ENCODE assay signal across 11 cellular contexts in the genomic region with DNA sequence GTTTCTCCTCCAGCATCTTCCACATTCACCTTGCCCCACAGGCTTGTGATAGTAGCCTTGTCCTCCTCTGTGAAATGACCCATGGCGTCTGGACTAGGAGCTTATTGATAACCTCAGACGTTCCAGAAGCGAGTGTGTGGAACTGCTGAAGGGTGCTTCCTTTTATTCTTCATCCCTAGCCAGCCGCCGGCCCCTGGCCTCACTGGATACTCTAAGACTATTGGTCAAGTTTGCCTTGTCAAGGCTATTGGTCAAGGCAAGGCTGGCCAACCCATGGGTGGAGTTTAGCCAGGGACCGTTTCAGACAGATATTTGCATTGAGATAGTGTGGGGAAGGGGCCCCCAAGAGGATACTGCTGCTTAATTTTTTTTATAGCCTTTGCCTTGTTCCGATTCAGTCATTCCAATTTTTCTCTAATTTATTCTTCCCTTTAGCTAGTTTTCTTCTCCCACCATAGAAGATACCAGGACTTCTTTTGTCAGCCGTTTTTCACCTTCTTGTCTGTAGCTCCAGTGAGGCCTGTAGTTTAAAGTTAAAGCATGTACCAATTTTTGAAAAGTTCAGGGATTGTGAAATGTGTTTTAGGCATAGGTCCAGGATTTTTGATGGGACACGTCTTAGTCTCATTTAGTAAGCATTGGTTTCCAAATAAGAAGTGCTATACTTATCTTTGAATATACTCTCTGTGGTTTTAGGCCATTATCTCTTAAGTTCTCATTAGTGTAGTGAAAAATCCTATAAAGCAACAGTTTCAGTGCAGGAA. TPM values are rescaled to one million over a fixed set of nuclear protein-coding genes. Genes with fewer than 3 reads are reported as not detected.
"Had no signal": no experiment of that assay in that cellular context is flagged by ENCODE, and none has a peak within 500 bp of the region (broad histone marks: within the 10 kb centered on the region; RNA-seq: fewer than 3 reads in every experiment).

HBG2 (minus strand) TSS at position 136 of the 764 bp plus-strand sequence; CDS start at position 83, 53 bp downstream.

RNA-seq across cellular contexts. Expression of gene HBG2, which starts in this region (rescaled TPM):
- total RNA-seq: dermis blood vessel endothelial cell; epithelial cell of proximal tubule; fibroblast of lung; gastrocnemius medialis; lower leg skin; mammary epithelial cell; mesenteric fat pad; naive thymus-derived CD8-positive, alpha-beta T cell; osteocyte; pulmonary artery endothelial cell; suprapubic skin had no signal
